In genomic region chr13:21031594-21031993, GRCh38 we compare ENCODE assay signal across 29 cellular contexts. TPM values are rescaled to one million over a fixed set of nuclear protein-coding genes. Genes with fewer than 3 reads are reported as not detected.
DNase-seq lines count a peak whose midpoint lies in the region; ATAC-seq and TF ChIP-seq lines count a peak whose summit lies in the region.
"Had no signal": no experiment of that assay in that cellular context is flagged by ENCODE, and none has a peak within 500 bp of the region (broad histone marks: within the 10 kb centered on the region; RNA-seq: fewer than 3 reads in every experiment).

No MANE protein-coding gene starts in this region.

- POLR2A ChIA-PET in SK-N-SH (lab: Yijun Ruan, JAX) = no interaction called here

- peaks cover 100% of the 10 kb centered on the region for H3K79me2 ChIP-seq in SK-N-SH (ENCODE audit: insufficient read depth)

- H3K27ac Mint-ChIP-seq in chondrocyte (ENCODE audit: unreplicated experiment) (peak overlapping the region; percentile 91), mesothelial cell of epicardium (peak overlapping the region; percentile 17)
- H3K27ac Mint-ChIP-seq in activated T-cell treated with anti-CD3 and anti-CD28 coated beads, Interleukin-2, amount 50 U/mL, for 72 hours = no peak overlapping the region
- H3K27ac Mint-ChIP-seq: activated naive CD8-positive, alpha-beta T cell treated with anti-CD3 and anti-CD28 coated beads, Interleukin-2, amount 10 ng/mL, durations not matched to agents 7 days and 5 days; neural progenitor cell; type B pancreatic cell had no signal

- peaks cover 0 to 29% of the 10 kb centered on the region in 2 experiments; a peak in 3 of 4 replicates for H3K4me1 ChIP-seq in SK-N-SH (ENCODE audit: control insufficient read depth in 1 of 2, insufficient read depth in 2 of 2, low read depth in 1 of 2, low read length in 1 of 2)
- H3K4me1 ChIP-seq in subcutaneous abdominal adipose tissue (ENCODE audit: control insufficient read depth in 5 of 5, insufficient read depth in 5 of 5, low read length in 5 of 5) = peaks cover 10 to 46% (median 33%) of the 10 kb centered on the region in 5 donors

- H3K9me3 ChIP-seq in SK-N-SH = no peaks in the 10 kb centered on the region
- H3K9me3 ChIP-seq in subcutaneous abdominal adipose tissue (ENCODE audit: control insufficient read depth in 5 of 5, low read length in 5 of 5) = no peaks in the 10 kb centered on the region
- H3K9me3 ChIP-seq: ascending aorta, Peyer's patch had no signal

- H3K9ac ChIP-seq in SK-N-SH (peak overlapping the region; percentile 9; the same call in 1 of the 2 replicates), subcutaneous abdominal adipose tissue (ENCODE audit: low read length in 5 of 5) (no peak overlapping the region)
- H3K9ac ChIP-seq: neural progenitor cell had no signal

- TF ChIP-seq CTCF in SK-N-SH (IDR thresholded peaks at IDR 0.05) = no peak
- TF ChIP-seq CTCF in chondrocyte (IDR thresholded peaks at IDR 0.05) = no peak
- no peak for TF ChIP-seq CTCF in mesothelial cell of epicardium (IDR thresholded peaks at IDR 0.05; ENCODE audit: unreplicated experiment)

- no peaks in the 10 kb centered on the region for H3K27me3 Mint-ChIP-seq in chondrocyte (ENCODE audit: low read depth)
- no peaks in the 10 kb centered on the region for H3K27me3 Mint-ChIP-seq in mesothelial cell of epicardium (ENCODE audit: low read depth)
- H3K27me3 Mint-ChIP-seq in activated T-cell treated with anti-CD3 and anti-CD28 coated beads, Interleukin-2, amount 50 U/mL, for 72 hours (ENCODE audit: low read depth) = no peaks in the 10 kb centered on the region
- H3K27me3 Mint-ChIP-seq: activated naive CD8-positive, alpha-beta T cell treated with anti-CD3 and anti-CD28 coated beads, Interleukin-2, amount 10 ng/mL, durations not matched to agents 7 days and 5 days; type B pancreatic cell had no signal

- H3K4me3 Mint-ChIP-seq in chondrocyte (ENCODE audit: unreplicated experiment) (peak overlapping the region; percentile 33), mesothelial cell of epicardium (no peak overlapping the region)
- no peak overlapping the region for H3K4me3 Mint-ChIP-seq in activated T-cell treated with anti-CD3 and anti-CD28 coated beads, Interleukin-2, amount 50 U/mL, for 72 hours
- H3K4me3 Mint-ChIP-seq: activated naive CD8-positive, alpha-beta T cell treated with anti-CD3 and anti-CD28 coated beads, Interleukin-2, amount 10 ng/mL, durations not matched to agents 7 days and 5 days; neural progenitor cell; type B pancreatic cell had no signal

- no peaks in the 10 kb centered on the region for H3K9me3 Mint-ChIP-seq in chondrocyte (ENCODE audit: low read depth)
- peaks cover 24% of the 10 kb centered on the region for H3K9me3 Mint-ChIP-seq in mesothelial cell of epicardium
- H3K9me3 Mint-ChIP-seq in activated T-cell treated with anti-CD3 and anti-CD28 coated beads, Interleukin-2, amount 50 U/mL, for 72 hours = no peaks in the 10 kb centered on the region

- no peak overlapping the region for H3K4me2 ChIP-seq in SK-N-SH
- H3K4me2 ChIP-seq: neural progenitor cell had no signal

- DNase-seq in SK-N-SH (no peak), chondrocyte (ENCODE audit: low spot score) (no peak), mesothelial cell of epicardium (ENCODE audit: low spot score in 2 of 2, unreplicated experiment in 2 of 2) (no peak)
- DNase-seq in stimulated activated CD4-positive, alpha-beta T cell treated with anti-CD3 and anti-CD28 coated beads, Interleukin-2, amount 100 ng/mL, for 48 hours = no peak
- no peak for DNase-seq in activated T-cell treated with anti-CD3 and anti-CD28 coated beads, Interleukin-2, amount 50 U/mL, for 72 hours
- DNase-seq: activated CD4-positive, alpha-beta T cell treated with anti-CD3 and anti-CD28 coated beads for 4 hours; activated gamma-delta T cell treated with Interleukin-2 at 50 U/mL for 16 hours; activated naive CD8-positive, alpha-beta T cell treated with anti-CD3 and anti-CD28 coated beads, Interleukin-2, amount 10 ng/mL, durations not matched to agents 7 days and 5 days; DMS79 treated with DMSO at 0.1 percent for 48 hours; foreskin keratinocyte; GDM1; NCI-H1048; NCI-H1694; NCI-H446; NCI-H774; Peyer's patch; right lobe of liver; SIG-M5; stimulated activated CD4-positive, alpha-beta T cell treated with anti-CD3 and anti-CD28 coated beads, Interleukin-12 subunit alpha, Interleukin-12 subunit beta, amount 100 ng/mL, for 4 hours; stimulated activated CD4-positive, alpha-beta T cell treated with anti-CD3 and anti-CD28 coated beads, Interleukin-4, amount 100 ng/mL, for 1 hour; T-helper 9 cell had no signal

- H3F3A ChIP-seq in SK-N-SH (replicated peaks; ENCODE audit: insufficient read depth) = peaks cover 6% of the 10 kb centered on the region

- ATAC-seq in SK-N-SH treated with all-trans-retinoic acid at 6 μM for 48 hours = no peak
- ATAC-seq in activated T-cell treated with anti-CD3 and anti-CD28 coated beads, Interleukin-2, amount 50 U/mL, for 72 hours (replicated peaks in 1 of 2) = no peak
- no peak for ATAC-seq in HG03432 (IDR thresholded peaks at IDR 0.05; ENCODE audit: unreplicated experiment)
- ATAC-seq: esophagus mucosa, foreskin keratinocyte, right lobe of liver had no signal

- H3K36me3 Mint-ChIP-seq in chondrocyte (ENCODE audit: low read depth) (no peaks in the 10 kb centered on the region), mesothelial cell of epicardium (peaks cover 20% of the 10 kb centered on the region)
- no peaks in the 10 kb centered on the region for H3K36me3 Mint-ChIP-seq in activated T-cell treated with anti-CD3 and anti-CD28 coated beads, Interleukin-2, amount 50 U/mL, for 72 hours (ENCODE audit: insufficient read depth in 2 of 2)
- H3K36me3 Mint-ChIP-seq: activated naive CD8-positive, alpha-beta T cell treated with anti-CD3 and anti-CD28 coated beads, Interleukin-2, amount 10 ng/mL, durations not matched to agents 7 days and 5 days had no signal

- no peak for TF ChIP-seq EP300 in SK-N-SH (IDR thresholded peaks at IDR 0.05; ENCODE audit: borderline replicate concordance in 1 of 2, low read depth in 1 of 2, low read length in 1 of 2)

- H3K36me3 ChIP-seq in SK-N-SH (replicated peaks in 1 of 2; ENCODE audit: control insufficient read depth in 1 of 2, insufficient read depth in 2 of 2, low read length in 1 of 2) = peaks cover 0 to 10% of the 10 kb centered on the region in 2 experiments
- H3K36me3 ChIP-seq in subcutaneous abdominal adipose tissue (ENCODE audit: control insufficient read depth in 5 of 5, insufficient read depth in 5 of 5, low read length in 5 of 5) = no peaks in the 10 kb centered on the region
- H3K36me3 ChIP-seq: ascending aorta, cardiac muscle cell, Peyer's patch, right lobe of liver had no signal

- H3K4me3 ChIP-seq in SK-N-SH (ENCODE audit: low read depth in 2 of 2, low read length in 1 of 2) (no peak overlapping the region), subcutaneous abdominal adipose tissue (ENCODE audit: low read depth in 1 of 5, low read length in 5 of 5) (no peak overlapping the region)
- H3K4me3 ChIP-seq: ascending aorta, cardiac muscle cell, neural progenitor cell, Peyer's patch, right lobe of liver had no signal

- no peaks in the 10 kb centered on the region for H3K9me2 ChIP-seq in SK-N-SH

- 74% methylated on average over 6 of the region's 6 CpGs for WGBS in SK-N-SH (ENCODE audit: low lambda C conversion rate)

- CTCF ChIA-PET in SK-N-SH (lab: Yijun Ruan, JAX) = no interaction called here

- peak overlapping the region in 1 of 2 experiments; percentile 37; a peak in 2 of 4 replicates for H3K27ac ChIP-seq in SK-N-SH (ENCODE audit: low read depth in 2 of 2, low read length in 1 of 2)
- peak overlapping the region; percentile 16 for H3K27ac ChIP-seq in subcutaneous abdominal adipose tissue (ENCODE audit: low read depth, low read length)
- H3K27ac ChIP-seq: cardiac muscle cell, foreskin keratinocyte, neural progenitor cell, Peyer's patch, right lobe of liver had no signal

- no peak for TF ChIP-seq RAD21 in SK-N-SH (IDR thresholded peaks at IDR 0.05; ENCODE audit: low read length)

- no peaks in the 10 kb centered on the region for H3K27me3 ChIP-seq in SK-N-SH (ENCODE audit: insufficient read depth)
- H3K27me3 ChIP-seq in subcutaneous abdominal adipose tissue (ENCODE audit: control insufficient read depth in 5 of 5, insufficient read depth in 4 of 5, low read length in 5 of 5) = no peaks in the 10 kb centered on the region
- H3K27me3 ChIP-seq: ascending aorta, cardiac muscle cell, foreskin keratinocyte, neural progenitor cell, Peyer's patch, right lobe of liver had no signal

- H2AFZ ChIP-seq in SK-N-SH (ENCODE audit: low read depth) = no peak overlapping the region
- H2AFZ ChIP-seq: neural progenitor cell had no signal

- H4K20me1 ChIP-seq in SK-N-SH (ENCODE audit: insufficient read depth) = peaks cover 52% of the 10 kb centered on the region

- peaks cover 61% of the 10 kb centered on the region for H3K4me1 Mint-ChIP-seq in chondrocyte (ENCODE audit: low read depth)
- H3K4me1 Mint-ChIP-seq in mesothelial cell of epicardium = peaks cover 22% of the 10 kb centered on the region
- H3K4me1 Mint-ChIP-seq in activated T-cell treated with anti-CD3 and anti-CD28 coated beads, Interleukin-2, amount 50 U/mL, for 72 hours (ENCODE audit: low read depth) = peaks cover 7% of the 10 kb centered on the region
- H3K4me1 Mint-ChIP-seq: neural progenitor cell had no signal

TF ChIP-seq in SK-N-SH, 30 proteins besides CTCF, POLR2A, EP300 and RAD21 (continues in another document):
- TF ChIP-seq POLR2AphosphoS5 (IDR thresholded peaks at IDR 0.05; ENCODE audit: low read depth, low read length) = no peak

TF ChIP-seq in SK-N-SH treated with all-trans-retinoic acid at 6 μM for 48 hours, 23 proteins besides CTCF, POLR2A, EP300 and RAD21 (continues in another document):
- TF ChIP-seq TOX (CRISPR knock-in tag; IDR thresholded peaks at IDR 0.05; ENCODE audit: borderline replicate concordance) = no peak
- TF ChIP-seq ISL1 (CRISPR knock-in tag; IDR thresholded peaks at IDR 0.05) = no peak
- no peak for TF ChIP-seq TCF4 (CRISPR knock-in tag; IDR thresholded peaks at IDR 0.05; ENCODE audit: borderline replicate concordance)
- TF ChIP-seq ZFP3 (CRISPR knock-in tag; IDR thresholded peaks at IDR 0.05) = no peak

RNA-seq across cellular contexts. Expression of gene LATS2, which starts 29.8 kb away (rescaled TPM):
- polyA plus RNA-seq in SK-N-SH (2012; rRNA removed) = 19.6 and 19.7 TPM in 2 replicates
- 23.5 and 24.6 TPM in 2 replicates for polyA plus RNA-seq in SK-N-SH (2012; cell fraction: cytosol; rRNA removed)
- 39.0 and 45.8 TPM in 2 replicates for polyA plus RNA-seq in SK-N-SH (2012; cell fraction: nucleus; rRNA removed)
- 58.1 to 104 TPM (median 100 TPM) in 3 replicates for total RNA-seq in chondrocyte
- 28.8 to 31.6 TPM (median 30.2 TPM) in 3 replicates for total RNA-seq in mesothelial cell of epicardium
- total RNA-seq in activated T-cell treated with anti-CD3 and anti-CD28 coated beads, Interleukin-2, amount 50 U/mL, for 72 hours = 1 to 10 TPM; 6.8 to 7.2 TPM
